ENCODE assay signal across 22 cellular contexts in the genomic region with DNA sequence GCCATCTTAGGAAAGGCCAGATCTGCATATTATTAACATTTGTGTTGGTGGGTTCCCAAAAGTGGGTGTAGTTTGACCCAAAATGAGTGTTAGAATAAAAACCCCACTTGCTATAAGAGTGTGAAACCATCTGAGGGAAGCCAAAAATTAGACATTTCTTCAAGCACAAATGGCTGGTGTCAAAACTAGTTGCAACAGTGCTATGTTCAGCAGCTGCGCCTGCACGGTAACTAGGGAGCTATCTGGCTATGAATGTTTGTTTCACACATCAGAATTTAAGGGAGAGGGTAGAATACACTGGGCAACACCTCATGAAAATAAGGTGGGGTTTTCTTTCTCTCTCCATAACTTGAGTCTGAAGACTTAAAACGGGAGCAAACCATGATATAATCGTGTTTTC. TPM values are rescaled to one million over a fixed set of nuclear protein-coding genes. Genes with fewer than 3 reads are reported as not detected.
DNase-seq lines count a peak whose midpoint lies in the region; ATAC-seq, FAIRE-seq and TF ChIP-seq lines count a peak whose summit lies in the region.
"Had no signal": no experiment of that assay in that cellular context is flagged by ENCODE, and none has a peak within 500 bp of the region (broad histone marks: within the 10 kb centered on the region; RNA-seq: fewer than 3 reads in every experiment).

No MANE protein-coding gene starts in this region.

- H3K36me3 Mint-ChIP-seq in immature natural killer cell (no peaks in the 10 kb centered on the region), HFFc6 (ENCODE audit: low read depth) (no peaks in the 10 kb centered on the region)
- H3K36me3 Mint-ChIP-seq: CD4-positive, alpha-beta memory T cell had no signal

- H3K27me3 Mint-ChIP-seq in immature natural killer cell (ENCODE audit: low read depth in 3 of 3) (peaks cover 0 to 4% (median 2%) of the 10 kb centered on the region in 3 donors), HFFc6 (ENCODE audit: insufficient read depth) (no peaks in the 10 kb centered on the region; the same call in 1 of the 2 replicates)

- H3K4me3 Mint-ChIP-seq in immature natural killer cell = peak overlapping the region in 1 of 5 donors; percentile 48
- no peak overlapping the region for H3K4me3 Mint-ChIP-seq in HFFc6
- H3K4me3 Mint-ChIP-seq: CD4-positive, alpha-beta memory T cell; GM23338; H9 had no signal

- H3K27me3 ChIP-seq in A673 (replicated peaks; ENCODE audit: insufficient read depth, low read depth, low read length, poor library complexity) (no peaks in the 10 kb centered on the region), bronchial epithelial cell (ENCODE audit: control insufficient read depth, insufficient read depth, low read length) (no peaks in the 10 kb centered on the region)

- H3K4me1 ChIP-seq in A673 (ENCODE audit: insufficient read depth, low read length, poor library complexity, severe bottlenecking) = peaks cover 47% of the 10 kb centered on the region
- H3K4me1 ChIP-seq: A549 had no signal

- intact Hi-C loops in Right ventricle myocardium superior (cut with DNase I) = no loop called here
- intact Hi-C loops in cardiac septum (cut with DNase I) = no loop called here
- intact Hi-C loops in A673 (cut with micrococcal nuclease; ENCODE audit: unreplicated experiment) = loop anchor here (5.0 to 10.0 kb wide), 4 partner anchors 46 to 501 kb away; a partner anchor contains a TSS

- CTCF ChIA-PET in A673 (lab: Charles Lee) = no interaction called here

- POLR2A ChIA-PET in A673 (lab: Charles Lee; ENCODE audit: low non-redundant PET) = no interaction called here

- H3K9me3 ChIP-seq in A673 (ENCODE audit: low read depth, low read length, poor library complexity, severe bottlenecking) = peaks cover 26% of the 10 kb centered on the region
- H3K9me3 ChIP-seq: A549 had no signal

- BruUV-seq in A673 (replicated peaks; lab: Mats Ljungman, UMichigan) = no TSS peak

- peak overlapping the region; percentile 87 for H3K27ac ChIP-seq in A673 (ENCODE audit: low read depth, low read length, poor library complexity, severe bottlenecking)
- H3K27ac ChIP-seq: A549 had no signal

- H3K36me3 ChIP-seq in A673 (ENCODE audit: insufficient read depth, low read length, poor library complexity, severe bottlenecking) (peaks cover 6% of the 10 kb centered on the region), bronchial epithelial cell (ENCODE audit: control insufficient read depth, insufficient read depth, low read length) (no peaks in the 10 kb centered on the region)

- no peak for DNase-seq in Right ventricle myocardium superior
- DNase-seq in cardiac septum (ENCODE audit: low spot score) = no peak
- DNase-seq in A673 (ENCODE audit: low spot score) = no peak
- no peak for DNase-seq in bronchial epithelial cell (ENCODE audit: low read depth)
- DNase-seq in immature natural killer cell = no peak
- DNase-seq in HFFc6 = no peak
- DNase-seq in NCI-H748 treated with DMSO at 0.1 percent for 48 hours (lab: John Stamatoyannopoulos, UW) = no peak
- DNase-seq: 8988T; C1 segment of cervical spinal cord; Calu3; CD4-positive, alpha-beta memory T cell; COR-L47; DMS53; DMS79 treated with DMSO at 0.1 percent for 48 hours; GF-D8; H9 had no signal

- TF ChIP-seq CTCF in A673 (conservative IDR thresholded peaks at IDR 0.05; ENCODE audit: low read depth, low read length) = no peak
- TF ChIP-seq CTCF in bronchial epithelial cell (IDR thresholded peaks at IDR 0.05; ENCODE audit: insufficient read depth, low read length, severe bottlenecking) = no peak
- TF ChIP-seq CTCF in HFFc6 (IDR thresholded peaks at IDR 0.05) = no peak

- H3K4me3 ChIP-seq in A673 (ENCODE audit: low read depth, low read length, poor library complexity, severe bottlenecking) (no peak overlapping the region), bronchial epithelial cell (ENCODE audit: low read depth, low read length) (no peak overlapping the region)
- H3K4me3 ChIP-seq: A549, GM23338 had no signal

- peaks cover 19 to 25% of the 10 kb centered on the region in 2 donors for H3K4me1 Mint-ChIP-seq in immature natural killer cell
- no peaks in the 10 kb centered on the region for H3K4me1 Mint-ChIP-seq in HFFc6 (ENCODE audit: low read depth)
- H3K4me1 Mint-ChIP-seq: CD4-positive, alpha-beta memory T cell; H9 had no signal

- ATAC-seq in Right ventricle myocardium superior (ENCODE audit: poor library complexity) = peak; percentile 48
- ATAC-seq: A549, GM23338, HCT116 had no signal

- peaks cover 0 to 3% (median 1%) of the 10 kb centered on the region in 6 donors for H3K9me3 Mint-ChIP-seq in immature natural killer cell
- peaks cover 19% of the 10 kb centered on the region; the same call in 1 of the 2 replicates for H3K9me3 Mint-ChIP-seq in HFFc6

- FAIRE-seq in bronchial epithelial cell (lab: Jason Lieb, UNC) = peak; percentile 23
- FAIRE-seq: A549, GM12891, GM18507 had no signal

- H3K27ac Mint-ChIP-seq in immature natural killer cell = peak overlapping the region in 4 of 6 donors; percentile 31 to 75 (median 54)
- H3K27ac Mint-ChIP-seq in HFFc6 = no peak overlapping the region
- H3K27ac Mint-ChIP-seq: CD4-positive, alpha-beta memory T cell; GM23338; H9 had no signal

RNA-seq across cellular contexts. Expression of a gene that starts 15.8 kb away (rescaled TPM):
- 4.1 TPM for total RNA-seq in Right ventricle myocardium superior
- 2.9 TPM for total RNA-seq in cardiac septum
- 39.5 and 47.7 TPM in 2 replicates for total RNA-seq in A673 (2021)
- total RNA-seq in bronchial epithelial cell = 0.26 and 0.38 TPM in 2 replicates
- polyA plus RNA-seq in immature natural killer cell = not detected
- total RNA-seq in HFFc6 (2021; fragmentation: NEBNext Ultra II Directional; extraction: Animal tissue kit (Norgen Biotek cat#: 25700)) = under 1 TPM in 4 of 6 experiments, not detected in 2; 0.02 to 0.79 (median 0.31) TPM
- total RNA-seq: CD4-positive, alpha-beta memory T cell; G401 had no signal
- polyA plus RNA-seq: CD4-positive, alpha-beta memory T cell had no signal
